In the genomic region with DNA sequence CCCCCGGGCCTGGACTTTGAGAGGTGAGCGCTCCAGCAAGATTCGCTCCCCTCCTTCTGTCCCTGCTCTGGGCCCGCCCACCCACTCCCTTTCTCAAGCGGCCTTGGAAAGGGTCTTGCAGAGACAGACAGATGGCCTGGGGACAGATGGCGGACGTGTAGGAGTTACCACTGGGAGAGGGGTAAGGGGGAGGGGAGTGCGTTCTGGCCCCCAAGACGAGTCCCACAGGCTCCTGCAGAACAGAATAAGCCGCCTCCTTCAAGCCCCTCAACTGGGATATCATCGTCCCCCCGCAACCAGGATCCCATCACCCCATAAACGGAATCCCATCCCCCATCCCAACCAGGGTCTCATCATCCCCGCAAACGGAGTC, we compare ENCODE assay signal across 8 cellular contexts. TPM values are rescaled to one million over a fixed set of nuclear protein-coding genes. Genes with fewer than 3 reads are reported as not detected.
A peak's percentile ranks its signal among the peaks of the same experiment; 100 is the strongest.
DNase-seq lines count a peak whose midpoint lies in the region; ATAC-seq, FAIRE-seq and TF ChIP-seq lines count a peak whose summit lies in the region.

No MANE protein-coding gene starts in this region.

- H3K27me3 ChIP-seq in keratinocyte (ENCODE audit: control insufficient read depth, extremely low read depth, insufficient read depth, low read length) (no peaks in the 10 kb centered on the region), subcutaneous abdominal adipose tissue (ENCODE audit: control insufficient read depth in 5 of 5, insufficient read depth in 4 of 5, low read length in 5 of 5) (peaks cover 0 to 5% (median 0%) of the 10 kb centered on the region in 5 donors)

- H3K4me1 Mint-ChIP-seq in activated CD4-positive, alpha-beta T cell treated with anti-CD3 and anti-CD28 coated beads for 36 hours, result peaks cover 25% of the 10 kb centered on the region
- peaks cover 32% of the 10 kb centered on the region for H3K4me1 Mint-ChIP-seq in activated CD8-positive, alpha-beta T cell treated with anti-CD3 and anti-CD28 coated beads for 36 hours (ENCODE audit: low read depth)

- H3K79me2 ChIP-seq in keratinocyte (ENCODE audit: control insufficient read depth, insufficient read depth, low read length), result peaks cover 11% of the 10 kb centered on the region

- H3K4me3 Mint-ChIP-seq in activated CD4-positive, alpha-beta T cell treated with anti-CD3 and anti-CD28 coated beads for 36 hours, result peak overlapping the region; percentile 35
- H3K4me3 Mint-ChIP-seq in activated CD8-positive, alpha-beta T cell treated with anti-CD3 and anti-CD28 coated beads for 36 hours, result peak overlapping the region; percentile 35

- H3K4me1 ChIP-seq in keratinocyte (ENCODE audit: control insufficient read depth, extremely low read depth, insufficient read depth, low read length), result peaks cover 45% of the 10 kb centered on the region
- H3K4me1 ChIP-seq in subcutaneous abdominal adipose tissue (ENCODE audit: control insufficient read depth in 5 of 5, insufficient read depth in 5 of 5, low read length in 5 of 5), result peaks cover 3 to 46% (median 38%) of the 10 kb centered on the region in 5 donors

- no peak for TF ChIP-seq CTCF in activated CD8-positive, alpha-beta T cell treated with anti-CD3 and anti-CD28 coated beads for 36 hours (IDR thresholded peaks at IDR 0.05)
- no peak for TF ChIP-seq CTCF in keratinocyte (optimal IDR thresholded peaks at IDR 0.05 in 1 of 3, IDR thresholded peaks at IDR 0.05 in 1 of 3, conservative IDR thresholded peaks at IDR 0.05 in 1 of 3; ENCODE audit: extremely low read depth in 1 of 3, insufficient read depth in 2 of 3, low read length in 3 of 3)

- dilution Hi-C loops in keratinocyte (cut with MboI; ENCODE audit: extremely low pct_ligation_motif_present, low sequenced_read_pairs), result no loop called here

- peak overlapping the region; percentile 66 for H2AFZ ChIP-seq in keratinocyte (ENCODE audit: control insufficient read depth, low read length)

- no peak overlapping the region for H3K27ac Mint-ChIP-seq in activated CD4-positive, alpha-beta T cell treated with anti-CD3 and anti-CD28 coated beads for 36 hours
- H3K27ac Mint-ChIP-seq in activated CD8-positive, alpha-beta T cell treated with anti-CD3 and anti-CD28 coated beads for 36 hours, result no peak overlapping the region

- no peak for ATAC-seq in activated CD4-positive, alpha-beta T cell treated with anti-CD3 and anti-CD28 coated beads for 36 hours
- no peak for ATAC-seq in activated CD8-positive, alpha-beta T cell treated with anti-CD3 and anti-CD28 coated beads for 36 hours
- ATAC-seq in HG02642 (IDR thresholded peaks at IDR 0.05; ENCODE audit: poor library complexity, unreplicated experiment) (no peak), HG02973 (IDR thresholded peaks at IDR 0.05; ENCODE audit: unreplicated experiment) (no peak)

- POLR2A ChIA-PET in activated CD4-positive, alpha-beta T cell treated with anti-CD3 and anti-CD28 coated beads for 36 hours (lab: Charles Lee), result interaction anchor here (0.6 kb wide), 1 partner anchor 170 kb away, joined by 4 read pairs; no protein-coding TSS in a partner anchor
- POLR2A ChIA-PET in activated CD8-positive, alpha-beta T cell treated with anti-CD3 and anti-CD28 coated beads for 36 hours (lab: Charles Lee), result interaction anchor here (1.2 kb wide), 1 partner anchor 79 kb away, joined by 3 read pairs; no protein-coding TSS in a partner anchor

- DNase-seq in activated CD4-positive, alpha-beta T cell treated with anti-CD3 and anti-CD28 coated beads for 36 hours, result no peak
- no peak for DNase-seq in activated CD4-positive, alpha-beta T cell treated with anti-CD3 and anti-CD28 coated beads, Interleukin-2, amount 50 U/mL, for 1 hour
- no peak for DNase-seq in activated CD8-positive, alpha-beta T cell treated with anti-CD3 and anti-CD28 coated beads for 36 hours
- DNase-seq in keratinocyte (ENCODE audit: low read depth, low spot score) (no peak), activated gamma-delta T cell (lab: John Stamatoyannopoulos, UW) (no peak)

- H3K36me3 Mint-ChIP-seq in activated CD4-positive, alpha-beta T cell treated with anti-CD3 and anti-CD28 coated beads for 36 hours (ENCODE audit: low read depth), result no peaks in the 10 kb centered on the region
- H3K36me3 Mint-ChIP-seq in activated CD8-positive, alpha-beta T cell treated with anti-CD3 and anti-CD28 coated beads for 36 hours (ENCODE audit: low read depth), result no peaks in the 10 kb centered on the region

- intact Hi-C loops in activated CD4-positive, alpha-beta T cell treated with anti-CD3 and anti-CD28 coated beads for 36 hours (cut with DNase I, micrococcal nuclease), result loop anchor here (1.0 to 5.0 kb wide), 10 partner anchors 37 to 277 kb away; a partner anchor contains a TSS
- intact Hi-C loops in activated CD8-positive, alpha-beta T cell treated with anti-CD3 and anti-CD28 coated beads for 36 hours (cut with micrococcal nuclease), result loop anchor here (5.0 kb wide), 1 partner anchor 58 kb away; no protein-coding TSS in a partner anchor

- no peak overlapping the region for H3K27ac ChIP-seq in keratinocyte (ENCODE audit: control insufficient read depth, insufficient read depth, low read length)
- no peak overlapping the region for H3K27ac ChIP-seq in subcutaneous abdominal adipose tissue (ENCODE audit: low read depth, low read length)

- H3K9me3 ChIP-seq in keratinocyte (ENCODE audit: control insufficient read depth, low read depth, low read length) (no peaks in the 10 kb centered on the region), subcutaneous abdominal adipose tissue (ENCODE audit: control insufficient read depth in 5 of 5, low read length in 5 of 5) (no peaks in the 10 kb centered on the region)

- H4K20me1 ChIP-seq in keratinocyte (ENCODE audit: control insufficient read depth, extremely low read depth, insufficient read depth, low read length), result no peaks in the 10 kb centered on the region

- H3K27me3 Mint-ChIP-seq in activated CD4-positive, alpha-beta T cell treated with anti-CD3 and anti-CD28 coated beads for 36 hours, result no peaks in the 10 kb centered on the region
- no peaks in the 10 kb centered on the region for H3K27me3 Mint-ChIP-seq in activated CD8-positive, alpha-beta T cell treated with anti-CD3 and anti-CD28 coated beads for 36 hours

- CTCF ChIA-PET in activated CD4-positive, alpha-beta T cell treated with anti-CD3 and anti-CD28 coated beads for 36 hours (lab: Charles Lee), result interaction anchor here (0.6 to 3.0 kb wide), 19 partner anchors 11 to 813 kb away, joined by 3 to 18 read pairs (median 6); a partner anchor contains a TSS
- CTCF ChIA-PET in activated CD8-positive, alpha-beta T cell treated with anti-CD3 and anti-CD28 coated beads for 36 hours (lab: Charles Lee), result interaction anchor here (0.6 to 3.4 kb wide), 23 partner anchors 9 to 165 kb away, joined by 3 to 80 read pairs (median 10); no protein-coding TSS in a partner anchor

- peak overlapping the region; percentile 85 for H3K4me2 ChIP-seq in keratinocyte (ENCODE audit: control insufficient read depth, extremely low read depth, insufficient read depth, low read depth, low read length)

- peak overlapping the region; percentile 64 for H3K9ac ChIP-seq in keratinocyte (ENCODE audit: control insufficient read depth, extremely low read depth, insufficient read depth, low read length)
- peak overlapping the region in 3 of 5 donors; percentile 31 to 78 (median 72) for H3K9ac ChIP-seq in subcutaneous abdominal adipose tissue (ENCODE audit: low read length in 5 of 5)

- H3K4me3 ChIP-seq in keratinocyte (ENCODE audit: control insufficient read depth in 2 of 3, extremely low read depth in 1 of 3, insufficient read depth in 2 of 3, low read depth in 1 of 3, low read length in 3 of 3) (peak overlapping the region; percentile 28 to 53 (median 43)), subcutaneous abdominal adipose tissue (ENCODE audit: low read depth in 1 of 5, low read length in 5 of 5) (peak overlapping the region; percentile 55 to 64 (median 60))

- no peaks in the 10 kb centered on the region for H3K9me1 ChIP-seq in keratinocyte (ENCODE audit: control insufficient read depth, extremely low read depth, insufficient read depth, low read length)

- no peak for FAIRE-seq in keratinocyte (lab: Jason Lieb, UNC)

- H3K36me3 ChIP-seq in keratinocyte (ENCODE audit: control insufficient read depth in 2 of 2, extremely low read depth in 1 of 2, insufficient read depth in 2 of 2, low read length in 2 of 2), result no peaks in the 10 kb centered on the region
- no peaks in the 10 kb centered on the region for H3K36me3 ChIP-seq in subcutaneous abdominal adipose tissue (ENCODE audit: control insufficient read depth in 5 of 5, insufficient read depth in 5 of 5, low read length in 5 of 5)

- no peaks in the 10 kb centered on the region for H3K9me3 Mint-ChIP-seq in activated CD4-positive, alpha-beta T cell treated with anti-CD3 and anti-CD28 coated beads for 36 hours (ENCODE audit: low read depth)
- H3K9me3 Mint-ChIP-seq in activated CD8-positive, alpha-beta T cell treated with anti-CD3 and anti-CD28 coated beads for 36 hours, result no peaks in the 10 kb centered on the region

RNA-seq across cellular contexts. Expression of a gene that starts 3.6 kb away (rescaled TPM):
- 10 to 100 TPM; 14.1 to 15.4 TPM for total RNA-seq in activated CD4-positive, alpha-beta T cell treated with anti-CD3 and anti-CD28 coated beads for 36 hours
- total RNA-seq in activated CD8-positive, alpha-beta T cell treated with anti-CD3 and anti-CD28 coated beads for 36 hours, result 10 to 100 TPM; 13.5 to 13.7 TPM
- 2.5 to 5.1 TPM (median 4.7 TPM) in 3 replicates for polyA plus RNA-seq in keratinocyte
- polyA plus RNA-seq in keratinocyte (2011; ENCODE audit: low read depth), result 1.1 TPM
- 2.3 and 4.1 TPM in 2 replicates for polyA plus RNA-seq in keratinocyte (2011; cell fraction: cytosol; rRNA removed)
- polyA plus RNA-seq in keratinocyte (2011; cell fraction: nucleus; rRNA removed), result 2.8 and 3.6 TPM in 2 replicates
- 2.0 and 6.5 TPM in 2 replicates for polyA plus RNA-seq in keratinocyte (2012; ENCODE audit: low replicate concordance)
- polyA minus RNA-seq in keratinocyte, result 2.0 to 5.3 TPM (median 4.2 TPM) in 3 replicates
- 5.6 TPM for polyA minus RNA-seq in keratinocyte (2011; cell fraction: cytosol; rRNA and poly(A)+ RNA removed)
- 1.4 and 2.1 TPM in 2 replicates for polyA minus RNA-seq in keratinocyte (2011; cell fraction: nucleus; rRNA and poly(A)+ RNA removed)

RNA-seq across cellular contexts. Expression of a gene that starts 34.4 kb away (rescaled TPM):
- 10 to 100 TPM; 34.7 to 53.8 TPM for total RNA-seq in activated CD4-positive, alpha-beta T cell treated with anti-CD3 and anti-CD28 coated beads for 36 hours
- 10 to 100 TPM; 58.3 to 62.1 TPM for total RNA-seq in activated CD8-positive, alpha-beta T cell treated with anti-CD3 and anti-CD28 coated beads for 36 hours
- 80.3 to 141 TPM (median 85.9 TPM) in 3 replicates for polyA plus RNA-seq in keratinocyte
- 17.6 TPM for polyA plus RNA-seq in keratinocyte (2011; ENCODE audit: low read depth)
- polyA plus RNA-seq in keratinocyte (2011; cell fraction: cytosol; rRNA removed), result 54.8 and 110 TPM in 2 replicates
- 95.6 and 133 TPM in 2 replicates for polyA plus RNA-seq in keratinocyte (2011; cell fraction: nucleus; rRNA removed)
- polyA plus RNA-seq in keratinocyte (2012; ENCODE audit: low replicate concordance), result 123 and 217 TPM in 2 replicates
- polyA minus RNA-seq in keratinocyte, result 25.0 to 71.5 TPM (median 35.6 TPM) in 3 replicates
- 79.0 TPM for polyA minus RNA-seq in keratinocyte (2011; cell fraction: cytosol; rRNA and poly(A)+ RNA removed)
- 40.6 and 42.4 TPM in 2 replicates for polyA minus RNA-seq in keratinocyte (2011; cell fraction: nucleus; rRNA and poly(A)+ RNA removed)
